In genomic region chr12:57896437-57897201, GRCh38 we compare ENCODE assay signal across 3 cellular contexts.
TF ChIP-seq lines count a peak whose summit lies in the region.

No MANE protein-coding gene starts in this region.

TF ChIP-seq in HEK293, 187 proteins besides CTCF, POLR2A, EP300 and RAD21 (continued from another document and continues in another):
- no peak for TF ChIP-seq INSM2 (tag by site-specific recombination; IDR thresholded peaks at IDR 0.05)
- TF ChIP-seq KLF1 (tag by site-specific recombination; IDR thresholded peaks at IDR 0.05): no peak
- TF ChIP-seq GLIS2 (tag by site-specific recombination; IDR thresholded peaks at IDR 0.05): peak; percentile 99
- TF ChIP-seq SP2 (tag by site-specific recombination; IDR thresholded peaks at IDR 0.05): peak; percentile 36; the same call in 1 of the 2 replicates
- TF ChIP-seq IKZF3 (tag by site-specific recombination; IDR thresholded peaks at IDR 0.05): peak; percentile 84
- peak; percentile 50 for TF ChIP-seq ZNF398 (tag by site-specific recombination; IDR thresholded peaks at IDR 0.05)
- TF ChIP-seq ZNF510 (tag by site-specific recombination; IDR thresholded peaks at IDR 0.05; ENCODE audit: insufficient replicate concordance): no peak
- TF ChIP-seq ZBTB17 (tag by site-specific recombination; IDR thresholded peaks at IDR 0.05): peak; percentile 65
- TF ChIP-seq ZNF48 (tag by site-specific recombination; IDR thresholded peaks at IDR 0.05): no peak
- 0 out of 2 replicates have a peak, but pooled peaks have one; percentile 43 for TF ChIP-seq ZFP69B (tag by site-specific recombination; IDR thresholded peaks at IDR 0.05)
- TF ChIP-seq ZNF692 (tag by site-specific recombination; IDR thresholded peaks at IDR 0.05): peak; percentile 86
- 0 out of 2 replicates have a peak, but pooled peaks have one; percentile 6 for TF ChIP-seq ZNF341 (tag by site-specific recombination; IDR thresholded peaks at IDR 0.05; ENCODE audit: low read depth)
- no peak for TF ChIP-seq ZNF391 (tag by site-specific recombination; IDR thresholded peaks at IDR 0.05; ENCODE audit: borderline replicate concordance, low read depth)
- TF ChIP-seq ZNF624 (tag by site-specific recombination; IDR thresholded peaks at IDR 0.05): no peak
- no peak for TF ChIP-seq ZFP3 (tag by site-specific recombination; IDR thresholded peaks at IDR 0.05; ENCODE audit: low read depth)
- 0 out of 2 replicates have a peak, but pooled peaks have one; percentile 10 for TF ChIP-seq ZNF366 (tag by site-specific recombination; conservative IDR thresholded peaks at IDR 0.05)
- peak; percentile 71 for TF ChIP-seq ZXDB (tag by site-specific recombination; IDR thresholded peaks at IDR 0.05)
- TF ChIP-seq ZNF843 (tag by site-specific recombination; IDR thresholded peaks at IDR 0.05): no peak
- TF ChIP-seq GLIS1 (tag by site-specific recombination; IDR thresholded peaks at IDR 0.05): peak; percentile 96

TF ChIP-seq in SK-N-SH, 30 proteins besides CTCF, POLR2A, EP300 and RAD21 (continued from another document and continues in another):
- TF ChIP-seq FOXJ3 (CRISPR knock-in tag; IDR thresholded peaks at IDR 0.05) (no peak), RXRA (IDR thresholded peaks at IDR 0.05; ENCODE audit: borderline replicate concordance, low read depth) (no peak), NFIC (IDR thresholded peaks at IDR 0.05; ENCODE audit: borderline replicate concordance) (no peak), ELF1 (IDR thresholded peaks at IDR 0.05) (no peak), USF1 (IDR thresholded peaks at IDR 0.05; ENCODE audit: borderline replicate concordance, low read depth) (peak; percentile 85), MXI1 (IDR thresholded peaks at IDR 0.05; ENCODE audit: low read depth, low read length) (0 out of 2 replicates have a peak, but pooled peaks have one; percentile 5), CHD2 (IDR thresholded peaks at IDR 0.05; ENCODE audit: low read length, partially characterized antibody) (peak; percentile 11), YY1 (IDR thresholded peaks at IDR 0.05; ENCODE audit: low read depth) (peak; percentile 31), USF2 (IDR thresholded peaks at IDR 0.05; ENCODE audit: borderline replicate concordance, low read depth, low read length) (no peak), POLR2AphosphoS5 (IDR thresholded peaks at IDR 0.05; ENCODE audit: low read depth, low read length) (peak; percentile 32; the same call in 1 of the 2 replicates), MAX (IDR thresholded peaks at IDR 0.05; ENCODE audit: low read depth) (peak; percentile 52; the same call in 1 of the 2 replicates), FOXM1 (IDR thresholded peaks at IDR 0.05; ENCODE audit: low read depth) (0 out of 2 replicates have a peak, but pooled peaks have one; percentile 61), PBX3 (IDR thresholded peaks at IDR 0.05) (peak; percentile 63), SMC3 (IDR thresholded peaks at IDR 0.05; ENCODE audit: low read depth, low read length) (peak; percentile 48), TCF12 (IDR thresholded peaks at IDR 0.05) (peak; percentile 61), TEAD4 (IDR thresholded peaks at IDR 0.05; ENCODE audit: borderline replicate concordance, insufficient read depth) (no peak), GABPA (IDR thresholded peaks at IDR 0.05; ENCODE audit: low read depth) (no peak), NRF1 (IDR thresholded peaks at IDR 0.05; ENCODE audit: low read depth, low read length) (no peak), REST (IDR thresholded peaks at IDR 0.05; ENCODE audit: low read depth, low read length) (no peak), TAF1 (IDR thresholded peaks at IDR 0.05; ENCODE audit: borderline replicate concordance, low read depth, low read length) (peak; percentile 44; the same call in 1 of the 2 replicates), RFX5 (IDR thresholded peaks at IDR 0.05; ENCODE audit: low read length) (no peak), FOSL2 (IDR thresholded peaks at IDR 0.05; ENCODE audit: borderline replicate concordance, low read depth) (no peak)

TF ChIP-seq in liver, 16 proteins besides CTCF, POLR2A, EP300 and RAD21 (continued from another document):
- TF ChIP-seq REST (IDR thresholded peaks at IDR 0.05) (no peak), JUND (IDR thresholded peaks at IDR 0.05) (no peak), NR2F2 (IDR thresholded peaks at IDR 0.05) (peak; percentile 79), FOXA2 (IDR thresholded peaks at IDR 0.05) (no peak), GABPA (IDR thresholded peaks at IDR 0.05 in 1 of 2, conservative IDR thresholded peaks at IDR 0.05 in 1 of 2) (no peak), FOXA1 (IDR thresholded peaks at IDR 0.05) (no peak), YY1 (IDR thresholded peaks at IDR 0.05) (peak; percentile 16)
